ENCODE assay signal across 12 cellular contexts in the genomic region with DNA sequence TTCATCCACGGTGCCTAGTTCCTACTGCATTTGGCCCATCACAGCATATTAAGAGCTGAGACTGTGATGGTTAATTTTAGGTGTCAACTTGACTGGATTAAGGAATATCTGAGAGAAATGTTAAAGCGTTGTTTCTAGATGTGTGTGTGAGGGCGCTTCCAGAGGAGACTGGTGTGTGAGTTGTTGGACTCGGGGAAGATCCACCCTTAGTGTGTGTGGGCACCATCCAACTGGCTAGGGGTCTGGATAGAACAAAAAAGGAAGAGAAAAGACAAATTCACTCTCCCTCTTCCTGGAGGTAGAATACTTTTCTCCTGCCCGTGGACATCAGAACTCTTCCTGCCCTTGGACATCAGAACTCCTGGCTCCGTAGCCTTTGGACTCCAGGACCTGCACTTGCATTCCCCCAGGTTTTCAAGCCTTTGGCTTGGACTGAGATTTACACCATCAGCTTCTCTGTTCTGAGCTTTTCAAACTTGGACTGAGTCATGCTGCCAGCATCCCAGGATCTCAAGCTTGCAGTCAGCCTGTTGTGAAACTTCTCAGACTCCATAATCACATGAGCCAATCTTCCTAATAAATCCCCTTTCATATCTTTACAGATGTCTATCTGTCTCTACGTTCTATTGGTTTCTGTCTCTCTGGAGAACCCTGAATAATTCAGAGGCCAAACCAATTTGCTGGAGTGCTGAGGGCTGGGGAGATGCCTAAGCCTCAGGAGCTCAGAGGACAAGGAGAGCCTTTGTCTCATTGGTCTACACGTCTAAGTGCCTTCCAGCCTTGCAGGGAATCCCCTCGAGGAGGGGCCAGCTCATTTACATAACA.
DNase-seq lines count a peak whose midpoint lies in the region; ATAC-seq and TF ChIP-seq lines count a peak whose summit lies in the region.
"Had no signal": no experiment of that assay in that cellular context is flagged by ENCODE, and none has a peak within 500 bp of the region (broad histone marks: within the 10 kb centered on the region; RNA-seq: fewer than 3 reads in every experiment).

No MANE protein-coding gene starts in this region.

- no peak overlapping the region for H2AFZ ChIP-seq in ACC112 (ENCODE audit: low read length, unreplicated experiment)

- no peaks in the 10 kb centered on the region for H3K27me3 ChIP-seq in ACC112 (ENCODE audit: insufficient read depth, low read length)
- H3K27me3 ChIP-seq in lower lobe of right lung (ENCODE audit: low read depth), result no peaks in the 10 kb centered on the region
- H3K27me3 ChIP-seq: BE2C had no signal

- H3K4me1 ChIP-seq in ACC112 (ENCODE audit: control insufficient read depth, insufficient read depth, low read length, unreplicated experiment), result peaks cover 16% of the 10 kb centered on the region
- no peaks in the 10 kb centered on the region for H3K4me1 ChIP-seq in lower lobe of right lung
- H3K4me1 ChIP-seq: BE2C had no signal

- H3K9me3 ChIP-seq in lower lobe of right lung, result no peaks in the 10 kb centered on the region
- H3K9me3 ChIP-seq: BE2C had no signal

- H3K4me3 ChIP-seq in ACC112 (ENCODE audit: low read depth, low read length) (no peak overlapping the region; the same call in 1 of the 2 replicates), lower lobe of right lung (no peak overlapping the region)

- ATAC-seq in lower lobe of right lung (peak; percentile 14 to 21), GM19324 (IDR thresholded peaks at IDR 0.05; ENCODE audit: low FRiP score, unreplicated experiment) (no peak)

- intact Hi-C loops in lower lobe of right lung (cut with DNase I), result no loop called here

- peak; percentile 81 for DNase-seq in LHCN-M2 (ENCODE audit: low read depth)
- peak; percentile 51 for DNase-seq in epithelial cell of prostate (ENCODE audit: low read depth, low spot score)
- DNase-seq in lower lobe of right lung, result no peak
- DNase-seq in effector CD8-positive, alpha-beta T cell (lab: John Stamatoyannopoulos, UW), result no peak
- DNase-seq in NCI-H1694 treated with DMSO at 0.1 percent for 48 hours (lab: John Stamatoyannopoulos, UW), result no peak
- DNase-seq in NCI-H446 treated with DMSO at 0.1 percent for 48 hours (lab: John Stamatoyannopoulos, UW), result no peak
- DNase-seq: BE2C, erythroblast, NCI-H446, nephron progenitor cell had no signal

- no peak for TF ChIP-seq CTCF in lower lobe of right lung (IDR thresholded peaks at IDR 0.05)

- H3K36me3 ChIP-seq in ACC112 (ENCODE audit: insufficient read depth, low read length), result no peaks in the 10 kb centered on the region
- H3K36me3 ChIP-seq in lower lobe of right lung, result no peaks in the 10 kb centered on the region

- no peaks in the 10 kb centered on the region for H3K79me2 ChIP-seq in ACC112 (ENCODE audit: control insufficient read depth, insufficient read depth, low read length, unreplicated experiment)

- H3K27ac ChIP-seq in ACC112 (ENCODE audit: low read depth, low read length) (peak overlapping the region; percentile 74), epithelial cell of prostate (peak overlapping the region; percentile 54), lower lobe of right lung (no peak overlapping the region)

Comparison
In these comparisons a context has a peak if more than half of its experiments do, and no peak if none do; other contexts are left out.
1. DNase-seq: peak in LHCN-M2 (single experiment) and epithelial cell of prostate (single experiment); none in lower lobe of right lung (single experiment), effector CD8-positive, alpha-beta T cell (single experiment), NCI-H1694 treated with DMSO at 0.1 percent for 48 hours (single experiment) and NCI-H446 treated with DMSO at 0.1 percent for 48 hours (single experiment).